In genomic region chr11:75386912-75387311, GRCh38 we compare ENCODE assay signal across 2 cellular contexts.
TF ChIP-seq lines count a peak whose summit lies in the region.

No MANE protein-coding gene starts in this region.

TF ChIP-seq in HCT116, 20 proteins besides CTCF, POLR2A, EP300 and RAD21 (continued from another document):
- TF ChIP-seq SP1 (IDR thresholded peaks at IDR 0.05; ENCODE audit: low read depth) (no peak), SRF (IDR thresholded peaks at IDR 0.05; ENCODE audit: low read depth) (no peak)
- TF ChIP-seq, protein P1, sequence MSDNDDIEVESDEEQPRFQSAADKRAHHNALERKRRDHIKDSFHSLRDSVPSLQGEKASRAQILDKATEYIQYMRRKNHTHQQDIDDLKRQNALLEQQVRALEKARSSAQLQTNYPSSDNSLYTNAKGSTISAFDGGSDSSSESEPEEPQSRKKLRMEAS (IDR thresholded peaks at IDR 0.05) = no peak

TF ChIP-seq in SK-N-SH treated with all-trans-retinoic acid at 6 μM for 48 hours, 23 proteins besides CTCF, POLR2A, EP300 and RAD21 (continued from another document):
- TF ChIP-seq, protein P2, sequence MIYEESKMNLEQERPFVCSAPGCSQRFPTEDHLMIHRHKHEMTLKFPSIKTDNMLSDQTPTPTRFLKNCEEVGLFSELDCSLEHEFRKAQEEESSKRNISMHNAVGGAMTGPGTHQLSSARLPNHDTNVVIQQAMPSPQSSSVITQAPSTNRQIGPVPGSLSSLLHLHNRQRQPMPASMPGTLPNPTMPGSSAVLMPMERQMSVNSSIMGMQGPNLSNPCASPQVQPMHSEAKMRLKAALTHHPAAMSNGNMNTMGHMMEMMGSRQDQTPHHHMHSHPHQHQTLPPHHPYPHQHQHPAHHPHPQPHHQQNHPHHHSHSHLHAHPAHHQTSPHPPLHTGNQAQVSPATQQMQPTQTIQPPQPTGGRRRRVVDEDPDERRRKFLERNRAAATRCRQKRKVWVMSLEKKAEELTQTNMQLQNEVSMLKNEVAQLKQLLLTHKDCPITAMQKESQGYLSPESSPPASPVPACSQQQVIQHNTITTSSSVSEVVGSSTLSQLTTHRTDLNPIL (CRISPR knock-in tag; IDR thresholded peaks at IDR 0.05; ENCODE audit: low read depth) = no peak
- no peak for TF ChIP-seq PPARA (CRISPR knock-in tag; IDR thresholded peaks at IDR 0.05; ENCODE audit: borderline replicate concordance)
- no peak for TF ChIP-seq OSR1 (CRISPR knock-in tag; IDR thresholded peaks at IDR 0.05)
- no peak for TF ChIP-seq CSDC2 (CRISPR knock-in tag; IDR thresholded peaks at IDR 0.05)
- no peak for TF ChIP-seq BACH2 (CRISPR knock-in tag; IDR thresholded peaks at IDR 0.05; ENCODE audit: borderline replicate concordance)
- no peak for TF ChIP-seq ZFP3 (CRISPR knock-in tag; IDR thresholded peaks at IDR 0.05)
- TF ChIP-seq RARB (CRISPR knock-in tag; IDR thresholded peaks at IDR 0.05) = no peak
